Comparison of ENCODE assay signal across 27 cellular contexts in the genomic region with DNA sequence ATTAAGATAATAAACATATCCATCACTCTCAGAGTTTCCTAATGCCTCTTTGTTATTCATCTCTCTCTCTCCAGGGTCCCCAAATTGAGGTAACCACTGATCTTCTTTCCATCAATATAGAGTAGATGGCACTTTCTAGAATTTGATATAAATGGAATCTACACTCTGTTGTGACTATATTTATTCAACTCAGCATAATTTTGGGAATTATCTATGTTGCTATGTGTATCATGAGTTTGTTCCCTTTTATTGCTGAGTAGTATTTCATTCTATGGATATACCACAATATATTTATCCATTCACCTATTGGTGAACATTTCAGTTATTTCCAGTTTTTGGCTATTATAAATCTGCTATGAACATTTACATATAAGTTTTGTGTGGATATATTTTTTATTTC.
"Had no signal": no experiment of that assay in that cellular context is flagged by ENCODE, and none has a peak within 500 bp of the region (broad histone marks: within the 10 kb centered on the region; RNA-seq: fewer than 3 reads in every experiment).

No MANE protein-coding gene starts in this region.

- H3K4me2 ChIP-seq: neural progenitor cell, smooth muscle cell had no signal

- DNase-seq: natural killer cell; occipital lobe; ovary; posterior cingulate gyrus; psoas muscle; right cardiac atrium; spleen; stimulated activated CD4-positive, alpha-beta T cell treated with anti-CD3 and anti-CD28 coated beads, Interleukin-12 subunit alpha, Interleukin-12 subunit beta, amount 100 ng/mL, for 4 hours; stimulated activated CD4-positive, alpha-beta T cell treated with anti-CD3 and anti-CD28 coated beads, Interleukin-1b, Interleukin-23, amount 100 ng/mL, for 48 hours; stimulated activated CD4-positive, alpha-beta T cell treated with anti-CD3 and anti-CD28 coated beads, Interleukin-4, amount 100 ng/mL, for 1 hour; stimulated activated CD4-positive, alpha-beta T cell treated with anti-CD3 and anti-CD28 coated beads, Interleukin-4, amount 100 ng/mL, for 4 hours; stimulated activated naive B cell treated with anti-CD40 and anti-IgM and Interleukin-4, amounts not matched to agents 10 μg/mL and 1 μg/mL and 100 μg/mL, for 72 hours; stimulated activated naive CD4-positive, alpha-beta T cell treated with Interleukin-2 at 50 U/mL for 16 hours; stomach; thyroid gland; trophoblast cell; upper lobe of left lung had no signal

- FAIRE-seq: urothelium cell line had no signal

- H3K27me3 ChIP-seq: neural progenitor cell, ovary, spleen, stomach, thyroid gland, tibial nerve, upper lobe of left lung, vagina had no signal

- H3K79me2 ChIP-seq: parathyroid adenoma had no signal

- H3K9me3 ChIP-seq: ovary, psoas muscle, thoracic aorta, thyroid gland, tibial nerve, vagina had no signal

- H3K4me3 ChIP-seq: neural progenitor cell, ovary, psoas muscle, skin epidermis, smooth muscle cell, spleen, stomach, thoracic aorta, thyroid gland, tibial nerve, upper lobe of left lung, vagina had no signal

- H3K9ac ChIP-seq: neural progenitor cell, parathyroid adenoma had no signal

- ATAC-seq: natural killer cell; psoas muscle; right cardiac atrium; sciatic nerve; stimulated activated effector memory CD8-positive, alpha-beta T cell treated with anti-CD3 and anti-CD28 coated beads, Interleukin-12 subunit alpha, Interleukin-12 subunit beta, amount 100 ng/mL, for 72 hours; stimulated activated naive B cell treated with anti-CD40 and anti-IgM and Interleukin-4, amounts not matched to agents 10 μg/mL and 1 μg/mL and 100 μg/mL, for 72 hours had no signal

- H3K36me3 ChIP-seq: neural progenitor cell, ovary, spleen, stomach, thoracic aorta, thyroid gland, tibial nerve, upper lobe of left lung, vagina had no signal

- H2AFZ ChIP-seq: neural progenitor cell, parathyroid adenoma had no signal

- H3K27ac ChIP-seq: neural progenitor cell, ovary, parathyroid adenoma, psoas muscle, skin epidermis, spleen, stomach, thoracic aorta, thyroid gland, tibial nerve, upper lobe of left lung, vagina had no signal

- H3K4me1 ChIP-seq: neural progenitor cell, parathyroid adenoma, psoas muscle, spleen, stomach, thyroid gland, tibial nerve, upper lobe of left lung, vagina had no signal
